Comparison of ENCODE assay signal across 29 cellular contexts in genomic region chr21:41825216-41825615, GRCh38. TPM values are rescaled to one million over a fixed set of nuclear protein-coding genes. Genes with fewer than 3 reads are reported as not detected.
"Had no signal": no experiment of that assay in that cellular context is flagged by ENCODE, and none has a peak within 500 bp of the region (broad histone marks: within the 10 kb centered on the region; RNA-seq: fewer than 3 reads in every experiment).

No MANE protein-coding gene starts in this region.

- DNase-seq: activated B cell treated with CpG ODN at 0.5 μM for 24 hours; activated CD8-positive, alpha-beta memory T cell treated with anti-CD3 and anti-CD28 coated beads, Interleukin-2, amount 10 ng/mL, durations not matched to agents 7 days and 5 days; activated CD8-positive, alpha-beta T cell treated with anti-CD3 and anti-CD28 coated beads, Interleukin-2, amount 10 ng/mL, durations not matched to agents 7 days and 5 days; activated T-cell treated with anti-CD3 and anti-CD28 coated beads, Interleukin-2, amount 50 U/mL, for 48 hours; adrenal gland; cerebellar nuclear complex; colonic mucosa; effector CD8-positive, alpha-beta T cell; esophagus squamous epithelium; foreskin melanocyte; heart right ventricle; mesendoderm; stimulated activated CD4-positive, alpha-beta T cell treated with anti-CD3 and anti-CD28 coated beads, Interleukin-4, amount 100 ng/mL, for 1 hour; stimulated activated naive CD8-positive, alpha-beta T cell treated with anti-CD3 and anti-CD28 coated beads, Interleukin-15, Interleukin-2, amounts not matched to agents 100 U/mL and 50 U/mL, for 24 hours; testis; transverse colon had no signal

- H3K4me1 Mint-ChIP-seq: activated B cell treated with CpG ODN at 0.5 μM for 24 hours; activated CD8-positive, alpha-beta memory T cell treated with anti-CD3 and anti-CD28 coated beads, Interleukin-2, amount 10 ng/mL, durations not matched to agents 7 days and 5 days; brain had no signal

- H3K4me1 ChIP-seq: adrenal gland, ascending aorta, colonic mucosa, esophagus squamous epithelium, heart right ventricle, left lung, testis, transverse colon had no signal

- H3K4me3 ChIP-seq: adrenal gland, ascending aorta, cardiac muscle cell, colonic mucosa, esophagus squamous epithelium, heart right ventricle, left lung, lung, mucosa of descending colon, testis, transverse colon had no signal

- H3K27me3 Mint-ChIP-seq: activated B cell treated with CpG ODN at 0.5 μM for 24 hours; activated CD8-positive, alpha-beta memory T cell treated with anti-CD3 and anti-CD28 coated beads, Interleukin-2, amount 10 ng/mL, durations not matched to agents 7 days and 5 days; activated naive CD8-positive, alpha-beta T cell; brain; natural killer cell treated with Interleukin-12 subunit alpha and Interleukin-12 subunit beta and Interleukin-15 and Interleukin-18, amount 100 ng/mL, for 72 hours had no signal

- H3K9me3 ChIP-seq: adrenal gland, ascending aorta, colonic mucosa, esophagus squamous epithelium, heart right ventricle, left lung, mucosa of descending colon, testis, transverse colon had no signal

- H3K9me3 Mint-ChIP-seq: activated B cell treated with CpG ODN at 0.5 μM for 24 hours; activated T-helper 2 cell treated with anti-CD3 and anti-CD28 coated beads, Interferon-gamma antibody, Interleukin-2, Interleukin-4, amounts not matched to agents 10 μg/mL and 5 μg/mL and 100 μg/mL, durations not matched to agents 14 hours and 24 hours and 36 hours; brain; natural killer cell treated with Interleukin-12 subunit alpha and Interleukin-12 subunit beta and Interleukin-15 and Interleukin-18, amount 100 ng/mL, for 72 hours; T-helper 2 cell treated with Interferon-gamma antibody and Interleukin-4, amounts not matched to agents 5 μg/mL and 100 μg/mL, for 36 hours had no signal

- H3K36me3 ChIP-seq: cardiac muscle cell, colonic mucosa, transverse colon had no signal

- ATAC-seq: activated CD8-positive, alpha-beta memory T cell treated with anti-CD3 and anti-CD28 coated beads, Interleukin-2, amount 10 ng/mL, durations not matched to agents 7 days and 5 days; activated CD8-positive, alpha-beta T cell treated with anti-CD3 and anti-CD28 coated beads, Interleukin-2, amount 10 ng/mL, durations not matched to agents 7 days and 5 days; heart right ventricle; left lung; mucosa of descending colon; natural killer cell treated with Interleukin-12 subunit alpha and Interleukin-12 subunit beta and Interleukin-15 and Interleukin-18, amount 100 ng/mL, for 72 hours; right cardiac atrium; stimulated activated naive CD8-positive, alpha-beta T cell treated with anti-CD3 and anti-CD28 coated beads, Interleukin-15, Interleukin-2, amounts not matched to agents 100 U/mL and 50 U/mL, for 24 hours had no signal

- H3K27ac Mint-ChIP-seq: activated B cell treated with CpG ODN at 0.5 μM for 24 hours; activated CD8-positive, alpha-beta memory T cell treated with anti-CD3 and anti-CD28 coated beads, Interleukin-2, amount 10 ng/mL, durations not matched to agents 7 days and 5 days; activated CD8-positive, alpha-beta T cell treated with anti-CD3 and anti-CD28 coated beads, Interleukin-2, amount 10 ng/mL, durations not matched to agents 7 days and 5 days; activated naive CD8-positive, alpha-beta T cell; activated T-helper 2 cell treated with anti-CD3 and anti-CD28 coated beads, Interferon-gamma antibody, Interleukin-2, Interleukin-4, amounts not matched to agents 10 μg/mL and 5 μg/mL and 100 μg/mL, durations not matched to agents 14 hours and 24 hours and 36 hours; natural killer cell treated with Interleukin-12 subunit alpha and Interleukin-12 subunit beta and Interleukin-15 and Interleukin-18, amount 100 ng/mL, for 72 hours; T-helper 2 cell treated with Interferon-gamma antibody and Interleukin-4, amounts not matched to agents 5 μg/mL and 100 μg/mL, for 36 hours had no signal

- H3K27ac ChIP-seq: adrenal gland, ascending aorta, cardiac muscle cell, colonic mucosa, epithelial cell of prostate, esophagus squamous epithelium, heart right ventricle, left lung, testis, transverse colon had no signal

- H3K4me3 Mint-ChIP-seq: activated B cell treated with CpG ODN at 0.5 μM for 24 hours; activated CD8-positive, alpha-beta memory T cell treated with anti-CD3 and anti-CD28 coated beads, Interleukin-2, amount 10 ng/mL, durations not matched to agents 7 days and 5 days; activated CD8-positive, alpha-beta T cell treated with anti-CD3 and anti-CD28 coated beads, Interleukin-2, amount 10 ng/mL, durations not matched to agents 7 days and 5 days; activated naive CD8-positive, alpha-beta T cell; brain; natural killer cell treated with Interleukin-12 subunit alpha and Interleukin-12 subunit beta and Interleukin-15 and Interleukin-18, amount 100 ng/mL, for 72 hours; T-helper 2 cell treated with Interferon-gamma antibody and Interleukin-4, amounts not matched to agents 5 μg/mL and 100 μg/mL, for 36 hours had no signal

- H3K36me3 Mint-ChIP-seq: activated CD8-positive, alpha-beta memory T cell treated with anti-CD3 and anti-CD28 coated beads, Interleukin-2, amount 10 ng/mL, durations not matched to agents 7 days and 5 days; natural killer cell treated with Interleukin-12 subunit alpha and Interleukin-12 subunit beta and Interleukin-15 and Interleukin-18, amount 100 ng/mL, for 72 hours had no signal

- H3K27me3 ChIP-seq: adrenal gland, ascending aorta, cardiac muscle cell, colonic mucosa, esophagus squamous epithelium, heart right ventricle, left lung, testis, transverse colon had no signal

RNA-seq across cellular contexts. Expression of gene RIPK4, which starts 58.4 kb away (rescaled TPM):
- total RNA-seq: activated CD8-positive, alpha-beta memory T cell treated with anti-CD3 and anti-CD28 coated beads, Interleukin-2, amount 10 ng/mL, durations not matched to agents 7 days and 5 days; activated CD8-positive, alpha-beta T cell treated with anti-CD3 and anti-CD28 coated beads, Interleukin-2, amount 10 ng/mL, durations not matched to agents 7 days and 5 days; activated T-helper 2 cell treated with anti-CD3 and anti-CD28 coated beads, Interferon-gamma antibody, Interleukin-2, Interleukin-4, amounts not matched to agents 10 μg/mL and 5 μg/mL and 100 μg/mL, durations not matched to agents 14 hours and 24 hours and 36 hours; myocyte had no signal
